14 cellular contexts compared by ENCODE assay signal in genomic region chr5:113162770-113163169, GRCh38.
A peak's percentile ranks its signal among the peaks of the same experiment; 100 is the strongest.
DNase-seq lines count a peak whose midpoint lies in the region; ATAC-seq and TF ChIP-seq lines count a peak whose summit lies in the region.
"Had no signal": no experiment of that assay in that cellular context is flagged by ENCODE, and none has a peak within 500 bp of the region (broad histone marks: within the 10 kb centered on the region; RNA-seq: fewer than 3 reads in every experiment).

No MANE protein-coding gene starts in this region.

- peak; percentile 37 for ATAC-seq in activated CD8-positive, alpha-beta T cell treated with anti-CD3 and anti-CD28 coated beads for 36 hours
- no peak for ATAC-seq in activated CD8-positive, alpha-beta T cell treated with anti-CD3 and anti-CD28 coated beads, Interleukin-2, amount 10 ng/mL, durations not matched to agents 7 days and 5 days
- ATAC-seq in HG02571 (IDR thresholded peaks at IDR 0.05; ENCODE audit: unreplicated experiment), result no peak
- ATAC-seq in HG02678 (IDR thresholded peaks at IDR 0.05; ENCODE audit: unreplicated experiment), result no peak
- ATAC-seq: A549; naive thymus-derived CD8-positive, alpha-beta T cell; Right ventricle myocardium inferior had no signal

- H3K9me3 Mint-ChIP-seq in activated CD8-positive, alpha-beta T cell treated with anti-CD3 and anti-CD28 coated beads for 36 hours, result no peaks in the 10 kb centered on the region
- no peaks in the 10 kb centered on the region for H3K9me3 Mint-ChIP-seq in activated CD8-positive, alpha-beta T cell treated with anti-CD3 and anti-CD28 coated beads, Interleukin-2, amount 10 ng/mL, durations not matched to agents 7 days and 5 days (ENCODE audit: insufficient read depth)
- H3K9me3 Mint-ChIP-seq: naive thymus-derived CD8-positive, alpha-beta T cell had no signal

- H3K36me3 Mint-ChIP-seq in activated CD8-positive, alpha-beta T cell treated with anti-CD3 and anti-CD28 coated beads for 36 hours (ENCODE audit: low read depth), result no peaks in the 10 kb centered on the region
- no peaks in the 10 kb centered on the region for H3K36me3 Mint-ChIP-seq in activated CD8-positive, alpha-beta T cell treated with anti-CD3 and anti-CD28 coated beads, Interleukin-2, amount 10 ng/mL, durations not matched to agents 7 days and 5 days (ENCODE audit: low read depth)
- H3K36me3 Mint-ChIP-seq: naive thymus-derived CD8-positive, alpha-beta T cell had no signal

- H3K4me3 ChIP-seq in fibroblast of mammary gland (ENCODE audit: control insufficient read depth, low read depth, low read length) (no peak overlapping the region), skeletal muscle cell (ENCODE audit: low read depth, low read length) (no peak overlapping the region)
- H3K4me3 ChIP-seq: A549, upper lobe of left lung had no signal

- no peaks in the 10 kb centered on the region for H3K27me3 Mint-ChIP-seq in activated CD8-positive, alpha-beta T cell treated with anti-CD3 and anti-CD28 coated beads for 36 hours
- H3K27me3 Mint-ChIP-seq in activated CD8-positive, alpha-beta T cell treated with anti-CD3 and anti-CD28 coated beads, Interleukin-2, amount 10 ng/mL, durations not matched to agents 7 days and 5 days (ENCODE audit: low read depth), result peaks cover 4% of the 10 kb centered on the region

- H3K27ac ChIP-seq in RWPE1, result peak overlapping the region; percentile 95
- H3K27ac ChIP-seq: A549, upper lobe of left lung had no signal

- POLR2A ChIA-PET in activated CD8-positive, alpha-beta T cell treated with anti-CD3 and anti-CD28 coated beads for 36 hours (lab: Charles Lee), result no interaction called here
- POLR2A ChIA-PET in activated CD8-positive, alpha-beta T cell treated with anti-CD3 and anti-CD28 coated beads, Interleukin-2, amount 10 ng/mL, durations not matched to agents 7 days and 5 days (lab: Charles Lee), result no interaction called here
- POLR2A ChIA-PET in RWPE1 (lab: Yijun Ruan, JAX; ENCODE audit: low non-redundant PET), result interaction anchor here (1.5 kb wide), 1 partner anchor 42 kb away, joined by 4 read pairs; no protein-coding TSS in a partner anchor

- no peak overlapping the region for H3K27ac Mint-ChIP-seq in activated CD8-positive, alpha-beta T cell treated with anti-CD3 and anti-CD28 coated beads for 36 hours
- H3K27ac Mint-ChIP-seq in activated CD8-positive, alpha-beta T cell treated with anti-CD3 and anti-CD28 coated beads, Interleukin-2, amount 10 ng/mL, durations not matched to agents 7 days and 5 days, result no peak overlapping the region

- intact Hi-C loops in activated CD8-positive, alpha-beta T cell treated with anti-CD3 and anti-CD28 coated beads for 36 hours (cut with micrococcal nuclease), result no loop called here

- H3K4me1 Mint-ChIP-seq in activated CD8-positive, alpha-beta T cell treated with anti-CD3 and anti-CD28 coated beads for 36 hours (ENCODE audit: low read depth), result peaks cover 21% of the 10 kb centered on the region
- H3K4me1 Mint-ChIP-seq in activated CD8-positive, alpha-beta T cell treated with anti-CD3 and anti-CD28 coated beads, Interleukin-2, amount 10 ng/mL, durations not matched to agents 7 days and 5 days (ENCODE audit: low read depth), result peaks cover 11% of the 10 kb centered on the region

- DNase-seq in activated CD8-positive, alpha-beta T cell treated with anti-CD3 and anti-CD28 coated beads for 36 hours, result no peak
- no peak for DNase-seq in activated CD8-positive, alpha-beta T cell treated with anti-CD3 and anti-CD28 coated beads, Interleukin-2, amount 10 ng/mL, durations not matched to agents 7 days and 5 days
- DNase-seq in RWPE1 (ENCODE audit: low spot score), result peak; percentile 97
- peak; percentile 79 for DNase-seq in fibroblast of mammary gland (ENCODE audit: low read depth)
- DNase-seq in skeletal muscle cell (ENCODE audit: low read depth), result peak; percentile 33
- DNase-seq in hypothalamus (lab: John Stamatoyannopoulos, UW), result no peak
- DNase-seq: DMS53; Kasumi-1; naive thymus-derived CD8-positive, alpha-beta T cell; upper lobe of left lung had no signal

- no peak for TF ChIP-seq CTCF in activated CD8-positive, alpha-beta T cell treated with anti-CD3 and anti-CD28 coated beads for 36 hours (IDR thresholded peaks at IDR 0.05)
- no peak for TF ChIP-seq CTCF in RWPE1 (conservative IDR thresholded peaks at IDR 0.05; ENCODE audit: low read depth)
- no peak for TF ChIP-seq CTCF in fibroblast of mammary gland (conservative IDR thresholded peaks at IDR 0.05; ENCODE audit: control insufficient read depth, insufficient read depth, low read depth, low read length)

- no peak overlapping the region for H3K4me3 Mint-ChIP-seq in activated CD8-positive, alpha-beta T cell treated with anti-CD3 and anti-CD28 coated beads for 36 hours
- H3K4me3 Mint-ChIP-seq in activated CD8-positive, alpha-beta T cell treated with anti-CD3 and anti-CD28 coated beads, Interleukin-2, amount 10 ng/mL, durations not matched to agents 7 days and 5 days, result no peak overlapping the region
- H3K4me3 Mint-ChIP-seq: naive thymus-derived CD8-positive, alpha-beta T cell had no signal

- CTCF ChIA-PET in activated CD8-positive, alpha-beta T cell treated with anti-CD3 and anti-CD28 coated beads for 36 hours (lab: Charles Lee), result no interaction called here
- CTCF ChIA-PET in activated CD8-positive, alpha-beta T cell treated with anti-CD3 and anti-CD28 coated beads, Interleukin-2, amount 10 ng/mL, durations not matched to agents 7 days and 5 days (lab: Charles Lee), result no interaction called here
- CTCF ChIA-PET in RWPE1 (lab: Yijun Ruan, JAX), result interaction anchor here (0.8 kb wide), 1 partner anchor 266 kb away, joined by 3 read pairs; no protein-coding TSS in a partner anchor

Comparison
In these comparisons a context has a peak if more than half of its experiments do, and no peak if none do; other contexts are left out.
1. DNase-seq: peak in RWPE1 (single experiment), fibroblast of mammary gland (single experiment) and skeletal muscle cell (single experiment); none in activated CD8-positive, alpha-beta T cell treated with anti-CD3 and anti-CD28 coated beads for 36 hours (single experiment), activated CD8-positive, alpha-beta T cell treated with anti-CD3 and anti-CD28 coated beads, Interleukin-2, amount 10 ng/mL, durations not matched to agents 7 days and 5 days (single experiment) and hypothalamus (0 of 51).